8 cellular contexts compared by ENCODE assay signal in genomic region chr18:24270937-24271380, GRCh38.
DNase-seq lines count a peak whose midpoint lies in the region.

No MANE protein-coding gene starts in this region.

- H3K4me3 ChIP-seq in BLaER1 = peak overlapping the region; percentile 69; the same call in 1 of the 2 replicates
- H3K4me3 ChIP-seq in mucosa of stomach (ENCODE audit: low read length) = peak overlapping the region; percentile 62
- H3K4me3 ChIP-seq in CD4-positive, alpha-beta memory T cell (ENCODE audit: low read length in 2 of 2) = no peak overlapping the region

- DNase-seq in NCI-H460 (ENCODE audit: extremely low read depth, low read depth) (peak; percentile 0), epidermal melanocyte (ENCODE audit: insufficient read length, low spot score) (peak; percentile 57), SIG-M5 treated with dmso at 0.1 percent for 504 hours (lab: John Stamatoyannopoulos, UW; ENCODE audit: unreplicated experiment) (no peak), NCI-H2171 (lab: John Stamatoyannopoulos, UW) (no peak), NCI-H510A (lab: John Stamatoyannopoulos, UW) (no peak)
- DNase-seq in CD4-positive, alpha-beta memory T cell = no peak

- H4K20me1 ChIP-seq in BLaER1 = peaks cover 34% of the 10 kb centered on the region

- peaks cover 0 to 9% (median 4%) of the 10 kb centered on the region in 8 donors for H3K9me3 Mint-ChIP-seq in CD4-positive, alpha-beta memory T cell

- 0 out of 2 replicates have a peak, but pooled peaks cover 5% of the 10 kb centered on the region for H3K36me3 ChIP-seq in BLaER1
- H3K36me3 ChIP-seq in mucosa of stomach (ENCODE audit: control insufficient read depth, insufficient read depth, low read length) = no peaks in the 10 kb centered on the region
- H3K36me3 ChIP-seq in CD4-positive, alpha-beta memory T cell (ENCODE audit: insufficient read depth, low read length) = no peaks in the 10 kb centered on the region

- peaks cover 32% of the 10 kb centered on the region for H3K27me3 ChIP-seq in BLaER1
- no peaks in the 10 kb centered on the region for H3K27me3 ChIP-seq in mucosa of stomach (ENCODE audit: control insufficient read depth, insufficient read depth, low read length)
- H3K27me3 ChIP-seq in CD4-positive, alpha-beta memory T cell (ENCODE audit: insufficient read depth, low read length) = no peaks in the 10 kb centered on the region

- H3K36me3 Mint-ChIP-seq in CD4-positive, alpha-beta memory T cell = peaks cover 0 to 3% of the 10 kb centered on the region in 2 donors

- peak overlapping the region in 4 of 8 donors; percentile 14 to 39 (median 26) for H3K4me3 Mint-ChIP-seq in CD4-positive, alpha-beta memory T cell

- H3K27me3 Mint-ChIP-seq in CD4-positive, alpha-beta memory T cell = peaks cover 34 to 36% of the 10 kb centered on the region in 2 donors

- no peak overlapping the region for H3K27ac Mint-ChIP-seq in CD4-positive, alpha-beta memory T cell

- intact Hi-C loops in CD4-positive, alpha-beta memory T cell (cut with micrococcal nuclease) = no loop called here

- no peak overlapping the region for H3K27ac ChIP-seq in BLaER1
- no peak overlapping the region for H3K27ac ChIP-seq in CD4-positive, alpha-beta memory T cell (ENCODE audit: low read depth, low read length)

- H3K9me3 ChIP-seq in BLaER1 (no peaks in the 10 kb centered on the region), mucosa of stomach (ENCODE audit: control insufficient read depth, low read length) (no peaks in the 10 kb centered on the region)
- H3K9me3 ChIP-seq in CD4-positive, alpha-beta memory T cell (ENCODE audit: control insufficient read depth in 1 of 2, low read length in 2 of 2) = no peaks in the 10 kb centered on the region

- H3K4me1 ChIP-seq in BLaER1 (0 out of 2 replicates have a peak, but pooled peaks cover 10% of the 10 kb centered on the region), mucosa of stomach (ENCODE audit: control insufficient read depth, insufficient read depth, low read length) (peaks cover 12% of the 10 kb centered on the region)
- peaks cover 5% of the 10 kb centered on the region for H3K4me1 ChIP-seq in CD4-positive, alpha-beta memory T cell (ENCODE audit: insufficient read depth, low read length)

- POLR2A ChIA-PET in CD4-positive, alpha-beta memory T cell (lab: Charles Lee; ENCODE audit: partially characterized antibody) = no interaction called here

- H3K9ac ChIP-seq in BLaER1 (no peak overlapping the region), mucosa of stomach (ENCODE audit: low read length) (peak overlapping the region; percentile 81)

- H3K4me1 Mint-ChIP-seq in CD4-positive, alpha-beta memory T cell = peaks cover 2 to 5% (median 4%) of the 10 kb centered on the region in 4 donors

- CTCF ChIA-PET in CD4-positive, alpha-beta memory T cell (lab: Charles Lee; ENCODE audit: partially characterized antibody) = no interaction called here

- H3K4me2 ChIP-seq in BLaER1 = peak overlapping the region; percentile 87

Comparison
In these comparisons a context has a peak if more than half of its experiments do, and no peak if none do; other contexts are left out.
1. H3K4me3 ChIP-seq: peak in BLaER1 (single experiment) and mucosa of stomach (single experiment); none in CD4-positive, alpha-beta memory T cell (0 of 2).
2. DNase-seq: peak in NCI-H460 (single experiment) and epidermal melanocyte (single experiment); none in CD4-positive, alpha-beta memory T cell (0 of 5), SIG-M5 treated with dmso at 0.1 percent for 504 hours (single experiment), NCI-H2171 (single experiment) and NCI-H510A (single experiment).